Comparison of ENCODE assay signal across 8 cellular contexts in genomic region chr6:52577778-52578473, GRCh38. TPM values are rescaled to one million over a fixed set of nuclear protein-coding genes. Genes with fewer than 3 reads are reported as not detected.
DNase-seq lines count a peak whose midpoint lies in the region; ATAC-seq, FAIRE-seq and TF ChIP-seq lines count a peak whose summit lies in the region.

No MANE protein-coding gene starts in this region.

- TF ChIP-seq CTCF in thoracic aorta (IDR thresholded peaks at IDR 0.05), result no peak

- DNase-seq in activated CD8-positive, alpha-beta memory T cell treated with anti-CD3 and anti-CD28 coated beads, Interleukin-2, amount 10 ng/mL, durations not matched to agents 7 days and 5 days, result no peak
- DNase-seq in activated CD8-positive, alpha-beta memory T cell treated with anti-CD3 and anti-CD28 coated beads, Interleukin-2, amount 50 U/mL, for 48 hours, result no peak
- no peak for DNase-seq in activated CD8-positive, alpha-beta T cell treated with anti-CD3 and anti-CD28 coated beads, Interleukin-2, amount 10 ng/mL, durations not matched to agents 7 days and 5 days
- no peak for DNase-seq in thoracic aorta (ENCODE audit: low spot score)
- no peak for DNase-seq in COLO829 (ENCODE audit: low spot score)
- no peak for DNase-seq in NCI-H526 treated with DMSO at 0.1 percent for 48 hours (lab: John Stamatoyannopoulos, UW)
- no peak for DNase-seq in NCI-H2171 (lab: John Stamatoyannopoulos, UW)

- FAIRE-seq in islet of Langerhans (lab: Jason Lieb, UNC), result peak; percentile 5

- CTCF ChIA-PET in activated CD8-positive, alpha-beta memory T cell treated with anti-CD3 and anti-CD28 coated beads, Interleukin-2, amount 10 ng/mL, durations not matched to agents 7 days and 5 days (lab: Charles Lee), result interaction anchor here (0.9 to 3.8 kb wide), 7 partner anchors 12 to 162 kb away, joined by 3 to 26 read pairs (median 5); no protein-coding TSS in a partner anchor
- CTCF ChIA-PET in activated CD8-positive, alpha-beta T cell treated with anti-CD3 and anti-CD28 coated beads, Interleukin-2, amount 10 ng/mL, durations not matched to agents 7 days and 5 days (lab: Charles Lee), result interaction anchor here (0.6 kb wide), 1 partner anchor 159 kb away, joined by 3 read pairs; no protein-coding TSS in a partner anchor

- no peaks in the 10 kb centered on the region for H3K9me3 Mint-ChIP-seq in activated CD8-positive, alpha-beta memory T cell treated with anti-CD3 and anti-CD28 coated beads, Interleukin-2, amount 10 ng/mL, durations not matched to agents 7 days and 5 days (ENCODE audit: low read depth)
- H3K9me3 Mint-ChIP-seq in activated CD8-positive, alpha-beta T cell treated with anti-CD3 and anti-CD28 coated beads, Interleukin-2, amount 10 ng/mL, durations not matched to agents 7 days and 5 days (ENCODE audit: insufficient read depth), result no peaks in the 10 kb centered on the region

- H3K4me1 Mint-ChIP-seq in activated CD8-positive, alpha-beta memory T cell treated with anti-CD3 and anti-CD28 coated beads, Interleukin-2, amount 10 ng/mL, durations not matched to agents 7 days and 5 days, result peaks cover 36% of the 10 kb centered on the region
- peaks cover 31% of the 10 kb centered on the region for H3K4me1 Mint-ChIP-seq in activated CD8-positive, alpha-beta T cell treated with anti-CD3 and anti-CD28 coated beads, Interleukin-2, amount 10 ng/mL, durations not matched to agents 7 days and 5 days (ENCODE audit: low read depth)

- H3K4me3 Mint-ChIP-seq in activated CD8-positive, alpha-beta memory T cell treated with anti-CD3 and anti-CD28 coated beads, Interleukin-2, amount 10 ng/mL, durations not matched to agents 7 days and 5 days, result peak overlapping the region; percentile 69
- peak overlapping the region; percentile 49 for H3K4me3 Mint-ChIP-seq in activated CD8-positive, alpha-beta T cell treated with anti-CD3 and anti-CD28 coated beads, Interleukin-2, amount 10 ng/mL, durations not matched to agents 7 days and 5 days

- H3K36me3 Mint-ChIP-seq in activated CD8-positive, alpha-beta memory T cell treated with anti-CD3 and anti-CD28 coated beads, Interleukin-2, amount 10 ng/mL, durations not matched to agents 7 days and 5 days, result peaks cover 2% of the 10 kb centered on the region
- no peaks in the 10 kb centered on the region for H3K36me3 Mint-ChIP-seq in activated CD8-positive, alpha-beta T cell treated with anti-CD3 and anti-CD28 coated beads, Interleukin-2, amount 10 ng/mL, durations not matched to agents 7 days and 5 days (ENCODE audit: low read depth)

- no peaks in the 10 kb centered on the region for H3K36me3 ChIP-seq in thoracic aorta

- H3K27ac ChIP-seq in thoracic aorta, result peak overlapping the region; percentile 97 to 99

- H3K27me3 ChIP-seq in thoracic aorta (replicated peaks; ENCODE audit: insufficient read depth), result no peaks in the 10 kb centered on the region

- H3K27ac Mint-ChIP-seq in activated CD8-positive, alpha-beta memory T cell treated with anti-CD3 and anti-CD28 coated beads, Interleukin-2, amount 10 ng/mL, durations not matched to agents 7 days and 5 days, result no peak overlapping the region
- H3K27ac Mint-ChIP-seq in activated CD8-positive, alpha-beta T cell treated with anti-CD3 and anti-CD28 coated beads, Interleukin-2, amount 10 ng/mL, durations not matched to agents 7 days and 5 days, result no peak overlapping the region

- POLR2A ChIA-PET in activated CD8-positive, alpha-beta T cell treated with anti-CD3 and anti-CD28 coated beads, Interleukin-2, amount 10 ng/mL, durations not matched to agents 7 days and 5 days (lab: Charles Lee), result interaction anchor here (0.9 kb wide), 1 partner anchor 18 kb away, joined by 3 read pairs; no protein-coding TSS in a partner anchor

- H3K9me3 ChIP-seq in thoracic aorta, result no peaks in the 10 kb centered on the region

- ATAC-seq in activated CD8-positive, alpha-beta memory T cell treated with anti-CD3 and anti-CD28 coated beads, Interleukin-2, amount 10 ng/mL, durations not matched to agents 7 days and 5 days, result no peak
- no peak for ATAC-seq in activated CD8-positive, alpha-beta T cell treated with anti-CD3 and anti-CD28 coated beads, Interleukin-2, amount 10 ng/mL, durations not matched to agents 7 days and 5 days
- ATAC-seq in thoracic aorta (ENCODE audit: insufficient number of reproducible peaks, low FRiP score, low read depth), result no peak

- peaks cover 18 to 37% of the 10 kb centered on the region in 2 donors for H3K4me1 ChIP-seq in thoracic aorta (ENCODE audit: control insufficient read depth in 1 of 2, low read depth in 2 of 2)

- peaks cover 42% of the 10 kb centered on the region for H3K27me3 Mint-ChIP-seq in activated CD8-positive, alpha-beta memory T cell treated with anti-CD3 and anti-CD28 coated beads, Interleukin-2, amount 10 ng/mL, durations not matched to agents 7 days and 5 days
- peaks cover 49% of the 10 kb centered on the region for H3K27me3 Mint-ChIP-seq in activated CD8-positive, alpha-beta T cell treated with anti-CD3 and anti-CD28 coated beads, Interleukin-2, amount 10 ng/mL, durations not matched to agents 7 days and 5 days (ENCODE audit: low read depth)

- H3K4me3 ChIP-seq in thoracic aorta, result peak overlapping the region; percentile 91

RNA-seq across cellular contexts. Expression of gene TRAM2, which starts 1.1 kb away (rescaled TPM):
- 1 to 10 TPM; 1.7 to 2.8 TPM for total RNA-seq in activated CD8-positive, alpha-beta memory T cell treated with anti-CD3 and anti-CD28 coated beads, Interleukin-2, amount 10 ng/mL, durations not matched to agents 7 days and 5 days
- total RNA-seq in activated CD8-positive, alpha-beta T cell treated with anti-CD3 and anti-CD28 coated beads, Interleukin-2, amount 10 ng/mL, durations not matched to agents 7 days and 5 days, result 1 to 10 TPM; 1.4 TPM
- 10 to 100 TPM; 40.0 to 41.8 TPM for total RNA-seq in thoracic aorta

Comparison
In these comparisons a context has a peak if more than half of its experiments do, and no peak if none do; other contexts are left out.
1. RNA of gene TRAM2, which starts 1.1 kb away (total RNA-seq): 40.0 to 41.8 TPM in thoracic aorta; 1.7 to 2.8 TPM in activated CD8-positive, alpha-beta memory T cell treated with anti-CD3 and anti-CD28 coated beads, Interleukin-2, amount 10 ng/mL, durations not matched to agents 7 days and 5 days and 1.4 TPM in activated CD8-positive, alpha-beta T cell treated with anti-CD3 and anti-CD28 coated beads, Interleukin-2, amount 10 ng/mL, durations not matched to agents 7 days and 5 days; every median in the first group is over 10 times any median in the second.